In the genomic region with DNA sequence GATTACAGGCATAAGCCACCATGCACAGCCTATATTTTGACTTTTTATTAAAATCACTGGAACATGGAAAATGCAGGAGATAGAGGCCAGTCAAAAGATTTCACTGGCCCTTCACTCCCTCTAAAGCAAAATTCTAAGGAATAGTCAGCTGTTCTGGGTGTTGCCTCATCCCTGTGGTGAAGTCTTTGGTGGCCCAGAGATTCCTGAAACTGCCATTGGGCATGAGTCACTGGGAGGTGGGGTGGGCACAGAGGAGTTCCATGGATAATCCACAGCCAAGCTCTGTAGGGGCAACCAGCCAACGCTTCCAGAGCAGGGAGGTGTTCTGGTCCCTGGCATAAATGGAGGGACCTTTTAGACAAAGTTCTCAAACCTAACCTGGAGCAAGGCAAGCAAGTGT, we compare ENCODE assay signal across 15 cellular contexts.
A peak's percentile ranks its signal among the peaks of the same experiment; 100 is the strongest.
DNase-seq lines count a peak whose midpoint lies in the region; ATAC-seq and TF ChIP-seq lines count a peak whose summit lies in the region.
"Had no signal": no experiment of that assay in that cellular context is flagged by ENCODE, and none has a peak within 500 bp of the region (broad histone marks: within the 10 kb centered on the region; RNA-seq: fewer than 3 reads in every experiment).

No MANE protein-coding gene starts in this region.

- H3K9ac ChIP-seq in mammary epithelial cell (ENCODE audit: insufficient read depth, low read length): no peak overlapping the region

- no peak for TF ChIP-seq POLR2A in GM18505 (IDR thresholded peaks at IDR 0.05; ENCODE audit: borderline replicate concordance, extremely low read depth, insufficient read depth, insufficient read length)

- TF ChIP-seq CTCF in MCF 10A (IDR thresholded peaks at IDR 0.05; ENCODE audit: unreplicated experiment): no peak
- no peak for TF ChIP-seq CTCF in mammary epithelial cell (conservative IDR thresholded peaks at IDR 0.05 in 1 of 2, IDR thresholded peaks at IDR 0.05 in 1 of 2; ENCODE audit: extremely low read depth in 1 of 2, insufficient read depth in 1 of 2, low read depth in 1 of 2, low read length in 2 of 2)
- TF ChIP-seq CTCF in foreskin fibroblast (IDR thresholded peaks at IDR 0.05; ENCODE audit: low read depth, low read length): no peak

- no peak overlapping the region for H3K4me3 Mint-ChIP-seq in MCF 10A (ENCODE audit: unreplicated experiment)
- no peak overlapping the region for H3K4me3 Mint-ChIP-seq in naive thymus-derived CD8-positive, alpha-beta T cell
- H3K4me3 Mint-ChIP-seq: activated naive CD8-positive, alpha-beta T cell treated with anti-CD3 and anti-CD28 coated beads, Interleukin-2, amount 10 ng/mL, durations not matched to agents 7 days and 5 days; CD8-positive, alpha-beta T cell; natural killer cell had no signal

- no peak for ATAC-seq in GM18505 (IDR thresholded peaks at IDR 0.05; ENCODE audit: unreplicated experiment)
- ATAC-seq in naive thymus-derived CD8-positive, alpha-beta T cell: no peak
- ATAC-seq in HG03108 (IDR thresholded peaks at IDR 0.05; ENCODE audit: unreplicated experiment): no peak
- no peak for ATAC-seq in GM19035 (IDR thresholded peaks at IDR 0.05; ENCODE audit: unreplicated experiment)
- ATAC-seq: CD8-positive, alpha-beta T cell; natural killer cell had no signal

- H3K36me3 ChIP-seq in mammary epithelial cell (ENCODE audit: insufficient read depth, low read length): peaks cover 84% of the 10 kb centered on the region
- H3K36me3 ChIP-seq in SJSA1: no peaks in the 10 kb centered on the region

- H3K79me2 ChIP-seq in mammary epithelial cell (ENCODE audit: insufficient read depth, low read length): peaks cover 26% of the 10 kb centered on the region

- peaks cover 4% of the 10 kb centered on the region for H3K4me1 Mint-ChIP-seq in MCF 10A (ENCODE audit: insufficient read depth, unreplicated experiment)
- H3K4me1 Mint-ChIP-seq in naive thymus-derived CD8-positive, alpha-beta T cell: peaks cover 9 to 26% (median 19%) of the 10 kb centered on the region in 4 donors

- H3K27ac Mint-ChIP-seq in MCF 10A (ENCODE audit: low read depth, unreplicated experiment): no peak overlapping the region
- H3K27ac Mint-ChIP-seq in naive thymus-derived CD8-positive, alpha-beta T cell: no peak overlapping the region
- H3K27ac Mint-ChIP-seq: activated naive CD8-positive, alpha-beta T cell treated with anti-CD3 and anti-CD28 coated beads, Interleukin-2, amount 10 ng/mL, durations not matched to agents 7 days and 5 days; CD8-positive, alpha-beta T cell; natural killer cell had no signal

- no peak overlapping the region for H2AFZ ChIP-seq in mammary epithelial cell (ENCODE audit: low read depth, low read length)

- DNase-seq in MCF 10A (ENCODE audit: unreplicated experiment): peak; percentile 43
- no peak for DNase-seq in mammary epithelial cell
- DNase-seq in SJSA1 (ENCODE audit: low read depth in 1 of 2, low spot score in 2 of 2): peak; percentile 49 to 64
- peak; percentile 67 to 87 for DNase-seq in foreskin fibroblast
- no peak for DNase-seq in naive thymus-derived CD8-positive, alpha-beta T cell
- DNase-seq: 8988T; activated CD4-positive, alpha-beta T cell treated with anti-CD3 and anti-CD28 coated beads for 4 hours; activated naive CD8-positive, alpha-beta T cell treated with anti-CD3 and anti-CD28 coated beads, Interleukin-2, amount 10 ng/mL, durations not matched to agents 7 days and 5 days; CD8-positive, alpha-beta T cell; left ventricle myocardium inferior; natural killer cell; Peyer's patch had no signal

- BruUV-seq in MCF 10A (replicated peaks; lab: Mats Ljungman, UMichigan) (no TSS peak), mammary epithelial cell (replicated peaks; lab: Mats Ljungman, UMichigan) (no TSS peak)

- H3K4me2 ChIP-seq in mammary epithelial cell (ENCODE audit: insufficient read depth, low read depth, low read length): no peak overlapping the region

- CTCF ChIA-PET in MCF 10A (lab: Yijun Ruan, JAX): interaction anchor here (0.7 to 1.1 kb wide), 2 partner anchors 189 to 194 kb away, joined by 3 to 4 read pairs; no protein-coding TSS in a partner anchor
- CTCF ChIA-PET in mammary epithelial cell (lab: Charles Lee; ENCODE audit: low non-redundant PET): no interaction called here

- no peaks in the 10 kb centered on the region for H4K20me1 ChIP-seq in mammary epithelial cell (ENCODE audit: insufficient read depth, low read length)

- H3K27ac ChIP-seq in mammary epithelial cell (ENCODE audit: insufficient read depth, low read depth, low read length): no peak overlapping the region
- no peak overlapping the region for H3K27ac ChIP-seq in SJSA1
- H3K27ac ChIP-seq: left ventricle myocardium inferior, Peyer's patch had no signal

- H3K27me3 ChIP-seq in mammary epithelial cell (ENCODE audit: insufficient read depth, low read length): no peaks in the 10 kb centered on the region
- no peaks in the 10 kb centered on the region for H3K27me3 ChIP-seq in SJSA1 (replicated peaks)
- H3K27me3 ChIP-seq: Peyer's patch had no signal

- intact Hi-C loops in MCF 10A (cut with micrococcal nuclease) (no loop called here), mammary epithelial cell (cut with micrococcal nuclease) (no loop called here)

- H3K27me3 Mint-ChIP-seq in MCF 10A (ENCODE audit: insufficient read depth, unreplicated experiment): no peaks in the 10 kb centered on the region
- H3K27me3 Mint-ChIP-seq in naive thymus-derived CD8-positive, alpha-beta T cell: peaks cover 0 to under 1% (median 0%) of the 10 kb centered on the region in 5 donors

- in situ Hi-C loops in mammary epithelial cell (cut with MboI; ENCODE audit: low sequenced_read_pairs in 2 of 2): no loop called here

- H3K9me3 Mint-ChIP-seq in MCF 10A (ENCODE audit: unreplicated experiment): no peaks in the 10 kb centered on the region
- H3K9me3 Mint-ChIP-seq in naive thymus-derived CD8-positive, alpha-beta T cell: no peaks in the 10 kb centered on the region
- H3K9me3 Mint-ChIP-seq: CD8-positive, alpha-beta T cell; natural killer cell had no signal

- 83% methylated on average over 1 of the region's 1 CpG for WGBS in mammary epithelial cell (ENCODE audit: low coverage, missing lambda C conversion rate)

- dilution Hi-C loops in mammary epithelial cell (cut with HindIII; ENCODE audit: low sequenced_read_pairs): no loop called here

- H3K36me3 Mint-ChIP-seq in MCF 10A (ENCODE audit: insufficient read depth, unreplicated experiment): peaks cover 100% of the 10 kb centered on the region
- H3K36me3 Mint-ChIP-seq in naive thymus-derived CD8-positive, alpha-beta T cell: no peaks in the 10 kb centered on the region
- H3K36me3 Mint-ChIP-seq: CD8-positive, alpha-beta T cell; natural killer cell had no signal

- POLR2A ChIA-PET in MCF 10A (lab: Yijun Ruan, JAX): interaction anchor here (1.0 kb wide), 1 partner anchor 91 kb away, joined by 4 read pairs; no protein-coding TSS in a partner anchor
- POLR2A ChIA-PET in naive thymus-derived CD8-positive, alpha-beta T cell (lab: Charles Lee): no interaction called here

- H3K4me1 ChIP-seq in mammary epithelial cell (ENCODE audit: insufficient read depth, low read length) (no peaks in the 10 kb centered on the region), SJSA1 (replicated peaks) (peaks cover 36% of the 10 kb centered on the region)
- H3K4me1 ChIP-seq: left ventricle myocardium inferior, Peyer's patch had no signal

- H3K9me3 ChIP-seq in mammary epithelial cell (replicated peaks; ENCODE audit: insufficient read depth, low read length): no peaks in the 10 kb centered on the region
- H3K9me3 ChIP-seq in SJSA1 (replicated peaks): no peaks in the 10 kb centered on the region
- H3K9me3 ChIP-seq: left ventricle myocardium inferior, Peyer's patch had no signal

- H3K4me3 ChIP-seq in mammary epithelial cell (replicated peaks in 1 of 3; ENCODE audit: insufficient read depth in 1 of 3, low read depth in 2 of 3, low read length in 3 of 3) (no peak overlapping the region), SJSA1 (no peak overlapping the region), foreskin fibroblast (ENCODE audit: low read depth in 1 of 2, low read length in 2 of 2) (no peak overlapping the region)
- H3K4me3 ChIP-seq: left ventricle myocardium inferior, Peyer's patch had no signal

Comparison
In these comparisons a context has a peak if more than half of its experiments do, and no peak if none do; other contexts are left out.
1. DNase-seq: peak in MCF 10A (single experiment), SJSA1 (2 of 2) and foreskin fibroblast (2 of 2); none in mammary epithelial cell (single experiment) and naive thymus-derived CD8-positive, alpha-beta T cell (0 of 10).